In genomic region chr5:181070523-181070922, GRCh38 we compare ENCODE assay signal across 1 cellular context.
TF ChIP-seq lines count a peak whose summit lies in the region.

No MANE protein-coding gene starts in this region.

TF ChIP-seq in GM23338, 12 proteins besides CTCF, POLR2A, EP300 and RAD21 (continued from another document):
- no peak for TF ChIP-seq STAT1 (IDR thresholded peaks at IDR 0.05; ENCODE audit: unreplicated experiment)
- no peak for TF ChIP-seq ZNF331 (CRISPR knock-in tag; IDR thresholded peaks at IDR 0.05; ENCODE audit: low read depth)
- no peak for TF ChIP-seq ZNF114 (CRISPR knock-in tag; IDR thresholded peaks at IDR 0.05)
- TF ChIP-seq EZH2phosphoT487 (IDR thresholded peaks at IDR 0.05; ENCODE audit: unreplicated experiment): no peak
- no peak for TF ChIP-seq EZH2 (IDR thresholded peaks at IDR 0.05; ENCODE audit: low read depth, unreplicated experiment)
- no peak for TF ChIP-seq POLR2AphosphoS5 (IDR thresholded peaks at IDR 0.05; ENCODE audit: low read depth)
- no peak for TF ChIP-seq JUNB (IDR thresholded peaks at IDR 0.05; ENCODE audit: unreplicated experiment)
